ENCODE assay signal across 9 cellular contexts in genomic region chr12:88577537-88577936, GRCh38. TPM values are rescaled to one million over a fixed set of nuclear protein-coding genes. Genes with fewer than 3 reads are reported as not detected.
DNase-seq lines count a peak whose midpoint lies in the region; ATAC-seq and TF ChIP-seq lines count a peak whose summit lies in the region.
"Had no signal": no experiment of that assay in that cellular context is flagged by ENCODE, and none has a peak within 500 bp of the region (broad histone marks: within the 10 kb centered on the region; RNA-seq: fewer than 3 reads in every experiment).

No MANE protein-coding gene starts in this region.

- H3K27me3 ChIP-seq in BJ (ENCODE audit: control insufficient read depth, insufficient read depth, low read length) = no peaks in the 10 kb centered on the region
- no peaks in the 10 kb centered on the region for H3K27me3 ChIP-seq in breast epithelium
- no peaks in the 10 kb centered on the region for H3K27me3 ChIP-seq in muscle layer of duodenum (ENCODE audit: low read depth, low read length)

- H3K4me3 ChIP-seq in BJ (ENCODE audit: low read depth, low read length) (no peak overlapping the region; the same call in 1 of the 2 replicates), breast epithelium (no peak overlapping the region), muscle layer of duodenum (ENCODE audit: low read depth in 1 of 2, low read length in 2 of 2) (peak overlapping the region; percentile 39 to 48), mucosa of descending colon (no peak overlapping the region)

- CTCF ChIA-PET in BJ (lab: Yijun Ruan, JAX) = interaction anchor here (1.0 to 3.9 kb wide), 5 partner anchors 7 to 417 kb away, joined by 3 to 22 read pairs (median 4); no protein-coding TSS in a partner anchor

- H3K4me1 Mint-ChIP-seq in natural killer cell treated with Interleukin-12 subunit alpha and Interleukin-12 subunit beta and Interleukin-15 and Interleukin-18, amount 100 ng/mL, for 72 hours (ENCODE audit: low read depth in 2 of 2) = peaks cover 0 to 2% of the 10 kb centered on the region in 2 donors

- no peak overlapping the region for H3K4me3 Mint-ChIP-seq in natural killer cell treated with Interleukin-12 subunit alpha and Interleukin-12 subunit beta and Interleukin-15 and Interleukin-18, amount 100 ng/mL, for 72 hours

- no peak for TF ChIP-seq POLR2A in breast epithelium (IDR thresholded peaks at IDR 0.05)

- peaks cover 2% of the 10 kb centered on the region for H3K9me3 Mint-ChIP-seq in natural killer cell treated with Interleukin-12 subunit alpha and Interleukin-12 subunit beta and Interleukin-15 and Interleukin-18, amount 100 ng/mL, for 72 hours

- no peaks in the 10 kb centered on the region for H3K4me1 ChIP-seq in breast epithelium
- H3K4me1 ChIP-seq in muscle layer of duodenum (ENCODE audit: control insufficient read depth in 1 of 2, insufficient read depth in 2 of 2, low read length in 2 of 2) = peaks cover 3 to 27% of the 10 kb centered on the region in 2 donors
- H3K4me1 ChIP-seq in mucosa of descending colon (ENCODE audit: low read depth) = peaks cover 29% of the 10 kb centered on the region

- H3K27ac ChIP-seq in breast epithelium (no peak overlapping the region), muscle layer of duodenum (ENCODE audit: low read length) (no peak overlapping the region)
- H3K27ac ChIP-seq: HL-60 had no signal

- H3K27me3 Mint-ChIP-seq in natural killer cell treated with Interleukin-12 subunit alpha and Interleukin-12 subunit beta and Interleukin-15 and Interleukin-18, amount 100 ng/mL, for 72 hours = peaks cover 14 to 16% of the 10 kb centered on the region in 2 donors

- H3K36me3 Mint-ChIP-seq in natural killer cell treated with Interleukin-12 subunit alpha and Interleukin-12 subunit beta and Interleukin-15 and Interleukin-18, amount 100 ng/mL, for 72 hours = no peaks in the 10 kb centered on the region

- TF ChIP-seq CTCF in BJ (IDR thresholded peaks at IDR 0.05; ENCODE audit: insufficient read depth, low read depth, low read length) (peak; percentile 13; the same call in 1 of the 2 replicates), breast epithelium (IDR thresholded peaks at IDR 0.05) (peak in 2 of 3 donors; percentile 22 to 51), mucosa of descending colon (IDR thresholded peaks at IDR 0.05) (no peak)

- H3K36me3 ChIP-seq in BJ (ENCODE audit: control insufficient read depth, insufficient read depth, low read length) = no peaks in the 10 kb centered on the region
- no peaks in the 10 kb centered on the region for H3K36me3 ChIP-seq in breast epithelium
- H3K36me3 ChIP-seq in muscle layer of duodenum (ENCODE audit: control insufficient read depth in 1 of 2, insufficient read depth in 2 of 2, low read length in 2 of 2) = no peaks in the 10 kb centered on the region
- no peaks in the 10 kb centered on the region for H3K36me3 ChIP-seq in mucosa of descending colon (ENCODE audit: low read depth)

- intact Hi-C loops in breast epithelium (cut with DNase I; ENCODE audit: low total_unique reads) = no loop called here
- intact Hi-C loops in mucosa of descending colon (cut with DNase I, micrococcal nuclease) = no loop called here

- ATAC-seq in mucosa of descending colon (no peak), HG03025 (IDR thresholded peaks at IDR 0.05; ENCODE audit: low FRiP score, unreplicated experiment) (no peak), GM19452 (IDR thresholded peaks at IDR 0.05; ENCODE audit: unreplicated experiment) (no peak)
- no peak for ATAC-seq in natural killer cell treated with Interleukin-12 subunit alpha and Interleukin-12 subunit beta and Interleukin-15 and Interleukin-18, amount 100 ng/mL, for 72 hours

- POLR2A ChIA-PET in BJ (lab: Charles Lee) = interaction anchor here (0.6 kb wide), 1 partner anchor 66 kb away, joined by 3 read pairs; no protein-coding TSS in a partner anchor

- no peaks in the 10 kb centered on the region for H3K9me3 ChIP-seq in breast epithelium
- H3K9me3 ChIP-seq in muscle layer of duodenum (ENCODE audit: control insufficient read depth in 1 of 2, low read length in 2 of 2) = no peaks in the 10 kb centered on the region
- H3K9me3 ChIP-seq in mucosa of descending colon = no peaks in the 10 kb centered on the region

- H3K27ac Mint-ChIP-seq in natural killer cell treated with Interleukin-12 subunit alpha and Interleukin-12 subunit beta and Interleukin-15 and Interleukin-18, amount 100 ng/mL, for 72 hours = no peak overlapping the region

- DNase-seq in BJ (ENCODE audit: low read depth) = no peak
- peak; percentile 34 for DNase-seq in HuH-7 (ENCODE audit: low spot score)
- DNase-seq in breast epithelium (ENCODE audit: low spot score in 2 of 2) = no peak
- DNase-seq in mucosa of descending colon = no peak
- no peak for DNase-seq in natural killer cell treated with Interleukin-12 subunit alpha and Interleukin-12 subunit beta and Interleukin-15 and Interleukin-18, amount 100 ng/mL, for 72 hours (ENCODE audit: low spot score)

RNA-seq across cellular contexts. Expression of gene KITLG, which starts 2.7 kb away (rescaled TPM):
- 17.0 and 43.0 TPM in 2 replicates for polyA plus RNA-seq in BJ (2011; rRNA removed)
- 52.1 and 52.4 TPM in 2 replicates for polyA minus RNA-seq in BJ (2011; rRNA and poly(A)+ RNA removed)
- total RNA-seq in breast epithelium (10 to 100 TPM; 18.4 to 31.8 (median 26.5) TPM), mucosa of descending colon (10 to 100 TPM; 28.5 to 96.2 (median 37.4) TPM)
- not detected for total RNA-seq in natural killer cell treated with Interleukin-12 subunit alpha and Interleukin-12 subunit beta and Interleukin-15 and Interleukin-18, amount 100 ng/mL, for 72 hours

Comparison
In these comparisons a context has a peak if more than half of its experiments do, and no peak if none do; other contexts are left out.
1. H3K4me3 ChIP-seq: peak in muscle layer of duodenum (2 of 2); none in BJ (single experiment), breast epithelium (0 of 3) and mucosa of descending colon (single experiment).
2. RNA of gene KITLG, which starts 2.7 kb away (total RNA-seq): 28.5 to 96.2 TPM in mucosa of descending colon and 18.4 to 31.8 TPM in breast epithelium; not detected in natural killer cell treated with Interleukin-12 subunit alpha and Interleukin-12 subunit beta and Interleukin-15 and Interleukin-18, amount 100 ng/mL, for 72 hours; every median in the first group is over 10 times any median in the second.